17 cellular contexts compared by ENCODE assay signal in the genomic region with DNA sequence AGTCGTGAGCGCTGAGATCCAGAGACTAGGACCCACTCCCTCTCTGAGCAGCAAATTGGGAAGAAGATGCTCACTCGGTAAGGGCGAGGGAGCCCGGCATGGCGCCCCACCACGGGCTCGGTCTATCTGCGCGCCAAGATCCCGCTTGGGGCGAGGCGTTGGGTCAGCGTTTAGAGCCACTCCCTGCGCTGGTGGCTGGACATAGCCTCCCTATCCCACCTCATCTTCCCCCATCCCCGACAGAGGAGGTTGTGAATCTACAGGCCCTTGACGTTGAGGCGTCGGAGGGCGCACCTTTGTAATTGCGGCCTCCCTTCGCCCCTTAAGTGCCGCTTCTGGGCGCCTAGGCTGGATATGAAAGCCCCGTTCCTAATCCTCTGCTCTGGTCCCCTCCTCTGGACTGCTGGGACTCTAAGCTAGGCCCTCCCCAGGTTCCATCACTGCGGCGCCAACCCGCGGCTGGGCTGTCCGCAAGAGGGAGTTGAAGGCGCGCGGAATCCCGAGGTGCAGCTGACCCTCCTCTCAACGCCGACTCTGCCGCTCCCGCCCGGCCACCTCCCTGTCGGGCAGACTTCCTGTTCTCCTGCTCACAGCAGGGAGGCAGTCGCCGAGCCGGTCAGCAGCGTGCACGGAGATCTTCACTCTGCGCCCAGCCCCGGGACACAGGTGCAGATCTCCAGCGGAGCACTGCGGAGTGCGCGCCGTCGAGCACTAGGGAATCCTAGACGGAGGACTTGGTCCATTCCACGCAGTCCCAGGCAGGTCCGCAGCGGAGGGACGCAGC. TPM values are rescaled to one million over a fixed set of nuclear protein-coding genes. Genes with fewer than 3 reads are reported as not detected.
A peak's percentile ranks its signal among the peaks of the same experiment; 100 is the strongest.
DNase-seq lines count a peak whose midpoint lies in the region; ATAC-seq and TF ChIP-seq lines count a peak whose summit lies in the region.
"Had no signal": no experiment of that assay in that cellular context is flagged by ENCODE, and none has a peak within 500 bp of the region (broad histone marks: within the 10 kb centered on the region; RNA-seq: fewer than 3 reads in every experiment).

No MANE protein-coding gene starts in this region.

- H3K9me3 ChIP-seq in iPS-15b (ENCODE audit: control insufficient read depth, insufficient read depth, low read length) (no peaks in the 10 kb centered on the region), osteoblast (ENCODE audit: low read depth, low read length) (no peaks in the 10 kb centered on the region)

- H3K4me1 ChIP-seq in iPS-15b (ENCODE audit: control insufficient read depth, insufficient read depth, low read length) (no peaks in the 10 kb centered on the region), osteoblast (ENCODE audit: insufficient read depth, low read length) (no peaks in the 10 kb centered on the region)

- no peak overlapping the region for H2AFZ ChIP-seq in osteoblast (ENCODE audit: low read length)

- H3K27me3 ChIP-seq in iPS-15b (ENCODE audit: control insufficient read depth, insufficient read depth, low read length): peaks cover 98% of the 10 kb centered on the region
- peaks cover 99% of the 10 kb centered on the region for H3K27me3 ChIP-seq in osteoblast (ENCODE audit: insufficient read depth, low read length)

- DNase-seq in DMS153 (lab: John Stamatoyannopoulos, UW): peak; percentile 60
- DNase-seq in LoVo (ENCODE audit: low spot score): peak; percentile 34
- DNase-seq in osteoblast (ENCODE audit: insufficient read length, low spot score, missing footprints): peak; percentile 78
- no peak for DNase-seq in DMS53 (lab: John Stamatoyannopoulos, UW)
- DNase-seq in NCI-H748 treated with DMSO at 0.1 percent for 48 hours (lab: John Stamatoyannopoulos, UW): no peak
- DNase-seq: effector CD4-positive, alpha-beta T cell; NCI-H1930; right cardiac atrium; Right ventricle myocardium superior; stimulated activated CD4-positive, alpha-beta T cell treated with anti-CD3 and anti-CD28 coated beads, Interleukin-4, amount 100 ng/mL, for 4 hours; T1000 had no signal

- H3K27ac ChIP-seq in osteoblast (ENCODE audit: low read depth, low read length): no peak overlapping the region
- H3K27ac ChIP-seq: C4-2B had no signal

- H4K20me1 ChIP-seq in osteoblast (ENCODE audit: insufficient read depth, low read length): no peaks in the 10 kb centered on the region

- no peak overlapping the region for H3K4me2 ChIP-seq in osteoblast (ENCODE audit: insufficient read depth, low read length)

- H3K4me3 ChIP-seq in iPS-15b (ENCODE audit: low read depth, low read length) (peak overlapping the region; percentile 30), osteoblast (ENCODE audit: insufficient read depth, low read length) (no peak overlapping the region)

- H3K36me3 ChIP-seq in iPS-15b (ENCODE audit: control insufficient read depth, insufficient read depth, low read length): no peaks in the 10 kb centered on the region
- H3K36me3 ChIP-seq in osteoblast (ENCODE audit: insufficient read depth, low read length): no peaks in the 10 kb centered on the region

- ATAC-seq in HG03095 (IDR thresholded peaks at IDR 0.05; ENCODE audit: unreplicated experiment) (no peak), HG02840 (IDR thresholded peaks at IDR 0.05; ENCODE audit: low FRiP score, unreplicated experiment) (no peak)
- ATAC-seq: right cardiac atrium; stimulated activated memory B cell treated with anti-CD40 and anti-IgM and Interleukin-4, amounts not matched to agents 10 μg/mL and 1 μg/mL and 100 μg/mL, for 72 hours had no signal

- no peaks in the 10 kb centered on the region for H3K79me2 ChIP-seq in osteoblast (ENCODE audit: insufficient read depth, low read length)

- no peak overlapping the region for H3K9ac ChIP-seq in iPS-15b (ENCODE audit: low read depth, low read length)

- no peak for TF ChIP-seq CTCF in osteoblast (IDR thresholded peaks at IDR 0.05; ENCODE audit: extremely low read depth, low read depth, low read length)

RNA-seq across cellular contexts. Expression of gene HOXB9, which starts 16.1 kb away (rescaled TPM):
- total RNA-seq in osteoblast: not detected in 2 replicates
- total RNA-seq: right cardiac atrium, Right ventricle myocardium superior had no signal

RNA-seq across cellular contexts. Expression of gene HOXB8, which starts 27.2 kb away (rescaled TPM):
- total RNA-seq in osteoblast: not detected in 2 replicates
- total RNA-seq: right cardiac atrium, Right ventricle myocardium superior had no signal

RNA-seq across cellular contexts. Expression of gene HOXB7, which starts 31.4 kb away (rescaled TPM):
- total RNA-seq in osteoblast: 0.36 TPM in 1 of 2 replicates, not detected in the other

RNA-seq across cellular contexts. Expression of gene HOXB6, which starts 37.5 kb away (rescaled TPM):
- total RNA-seq in osteoblast: 0.59 and 0.72 TPM in 2 replicates

RNA-seq across cellular contexts. Expression of gene HOXB5, which starts 48.7 kb away (rescaled TPM):
- not detected in 2 replicates for total RNA-seq in osteoblast
- total RNA-seq: activated CD8-positive, alpha-beta memory T cell treated with anti-CD3 and anti-CD28 coated beads for 36 hours had no signal

Comparison
In these comparisons a context has a peak if more than half of its experiments do, and no peak if none do; other contexts are left out.
1. DNase-seq: peak in DMS153 (single experiment), LoVo (single experiment) and osteoblast (single experiment); none in DMS53 (single experiment) and NCI-H748 treated with DMSO at 0.1 percent for 48 hours (single experiment).